ENCODE assay signal across 1 cellular context in genomic region chr10:128280271-128280670, GRCh38.
TF ChIP-seq lines count a peak whose summit lies in the region.

No MANE protein-coding gene starts in this region.

TF ChIP-seq in GM12878, 131 proteins besides CTCF, POLR2A, EP300 and RAD21 (continued from another document):
- TF ChIP-seq E2F8 (IDR thresholded peaks at IDR 0.05; ENCODE audit: low read depth, partially characterized antibody) = no peak
- no peak for TF ChIP-seq EGR1 (IDR thresholded peaks at IDR 0.05; ENCODE audit: borderline replicate concordance in 1 of 2, low read depth in 2 of 2, low read length in 2 of 2)
- TF ChIP-seq PML (IDR thresholded peaks at IDR 0.05; ENCODE audit: low read length) = no peak
